ENCODE assay signal across 18 cellular contexts in genomic region chr6:140101367-140101766, GRCh38.
DNase-seq lines count a peak whose midpoint lies in the region; ATAC-seq and TF ChIP-seq lines count a peak whose summit lies in the region.
"Had no signal": no experiment of that assay in that cellular context is flagged by ENCODE, and none has a peak within 500 bp of the region (broad histone marks: within the 10 kb centered on the region; RNA-seq: fewer than 3 reads in every experiment).

No MANE protein-coding gene starts in this region.

- H3K4me3 Mint-ChIP-seq in endothelial cell (ENCODE audit: unreplicated experiment): no peak overlapping the region
- H3K4me3 Mint-ChIP-seq: activated CD4-positive, alpha-beta T cell treated with anti-CD3 and anti-CD28 coated beads for 36 hours; B cell had no signal

- H3K27me3 ChIP-seq in Panc1 (ENCODE audit: control insufficient read depth, insufficient read depth, low read length) (no peaks in the 10 kb centered on the region), left ventricle myocardium inferior (ENCODE audit: low read depth) (no peaks in the 10 kb centered on the region)
- H3K27me3 ChIP-seq: upper lobe of right lung had no signal

- H3K27ac Mint-ChIP-seq in endothelial cell (ENCODE audit: unreplicated experiment): no peak overlapping the region
- H3K27ac Mint-ChIP-seq: activated CD4-positive, alpha-beta T cell treated with anti-CD3 and anti-CD28 coated beads for 36 hours; B cell had no signal

- no peaks in the 10 kb centered on the region for H3K27me3 Mint-ChIP-seq in endothelial cell (ENCODE audit: unreplicated experiment)
- H3K27me3 Mint-ChIP-seq: activated CD4-positive, alpha-beta T cell treated with anti-CD3 and anti-CD28 coated beads for 36 hours; B cell had no signal

- no peak overlapping the region for H3K4me3 ChIP-seq in AG04449 (ENCODE audit: low read depth, low read length)
- no peak overlapping the region for H3K4me3 ChIP-seq in Panc1 (ENCODE audit: low read depth in 2 of 2, low read length in 2 of 2)
- H3K4me3 ChIP-seq in left ventricle myocardium inferior: no peak overlapping the region
- H3K4me3 ChIP-seq: upper lobe of right lung had no signal

- ATAC-seq in GM19351 (IDR thresholded peaks at IDR 0.05; ENCODE audit: unreplicated experiment) (peak; percentile 65), Panc1 (no peak), GM19455 (IDR thresholded peaks at IDR 0.05; ENCODE audit: unreplicated experiment) (no peak), GM18858 (IDR thresholded peaks at IDR 0.05; ENCODE audit: unreplicated experiment) (no peak)
- ATAC-seq: activated CD4-positive, alpha-beta T cell treated with anti-CD3 and anti-CD28 coated beads for 36 hours; upper lobe of right lung had no signal

- peak; percentile 34 for DNase-seq in AG04449 (ENCODE audit: low read depth, low spot score)
- DNase-seq in Panc1 (ENCODE audit: low read depth, low spot score): no peak
- DNase-seq in left ventricle myocardium inferior: no peak
- no peak for DNase-seq in endothelial cell (ENCODE audit: low spot score)
- DNase-seq in NCI-H526 treated with DMSO at 0.1 percent for 48 hours (lab: John Stamatoyannopoulos, UW): no peak
- DNase-seq: activated CD4-positive, alpha-beta T cell treated with anti-CD3 and anti-CD28 coated beads for 36 hours; activated T-cell treated with anti-CD3 and anti-CD28 coated beads, Interleukin-2, amount 50 U/mL, for 48 hours; amniotic stem cell; DMS79; foreskin melanocyte; NCI-H1092; NCI-H446; stimulated activated CD4-positive, alpha-beta T cell treated with anti-CD3 and anti-CD28 coated beads, Interleukin-2, amount 100 ng/mL, for 24 hours; upper lobe of right lung had no signal

- no peak for TF ChIP-seq CTCF in AG04449 (IDR thresholded peaks at IDR 0.05; ENCODE audit: insufficient read depth, low read length, missing control alignments)
- no peak for TF ChIP-seq CTCF in Panc1 (IDR thresholded peaks at IDR 0.05)
- no peak for TF ChIP-seq CTCF in left ventricle myocardium inferior (IDR thresholded peaks at IDR 0.05; ENCODE audit: borderline replicate concordance)
- no peak for TF ChIP-seq CTCF in endothelial cell (IDR thresholded peaks at IDR 0.05; ENCODE audit: unreplicated experiment)

- POLR2A ChIA-PET in AG04449 (lab: Yijun Ruan, JAX) (no interaction called here), Panc1 (lab: Charles Lee) (no interaction called here)

- H3K27ac ChIP-seq in Panc1 (ENCODE audit: low read length): peak overlapping the region; percentile 40; the same call in 1 of the 2 replicates
- H3K27ac ChIP-seq in left ventricle myocardium inferior (replicated peaks): peak overlapping the region; percentile 46
- H3K27ac ChIP-seq: upper lobe of right lung had no signal

- in situ Hi-C loops in Panc1 (cut with HindIII; ENCODE audit: low pct_unique_long_range_greater_than_20kb, low sequenced_read_pairs): no loop called here

- intact Hi-C loops in Panc1 (cut with micrococcal nuclease; ENCODE audit: unreplicated experiment) (no loop called here), left ventricle myocardium inferior (cut with micrococcal nuclease) (no loop called here)

- H3K36me3 ChIP-seq in Panc1 (ENCODE audit: control insufficient read depth, insufficient read depth, low read length) (no peaks in the 10 kb centered on the region), left ventricle myocardium inferior (no peaks in the 10 kb centered on the region)
- H3K36me3 ChIP-seq: upper lobe of right lung had no signal

- CTCF ChIA-PET in AG04449 (lab: Yijun Ruan, JAX): no interaction called here
- CTCF ChIA-PET in Panc1 (lab: Charles Lee): no interaction called here

- H3K9me3 ChIP-seq in Panc1 (ENCODE audit: control insufficient read depth, insufficient read depth, low read depth, low read length) (no peaks in the 10 kb centered on the region), left ventricle myocardium inferior (replicated peaks) (no peaks in the 10 kb centered on the region)
- H3K9me3 ChIP-seq: upper lobe of right lung had no signal

- H3K36me3 Mint-ChIP-seq in endothelial cell (ENCODE audit: low read depth, unreplicated experiment): no peaks in the 10 kb centered on the region

- H3K4me1 ChIP-seq in Panc1 (ENCODE audit: control insufficient read depth, insufficient read depth, low read length) (no peaks in the 10 kb centered on the region), left ventricle myocardium inferior (peaks cover 19% of the 10 kb centered on the region)
- H3K4me1 ChIP-seq: upper lobe of right lung had no signal

- H3K4me1 Mint-ChIP-seq in endothelial cell (ENCODE audit: unreplicated experiment): peaks cover 2% of the 10 kb centered on the region
- H3K4me1 Mint-ChIP-seq: activated CD4-positive, alpha-beta T cell treated with anti-CD3 and anti-CD28 coated beads for 36 hours; B cell had no signal

- H3K9me3 Mint-ChIP-seq in endothelial cell (ENCODE audit: unreplicated experiment): no peaks in the 10 kb centered on the region

- no TSS peak for BruUV-seq in Panc1 (replicated peaks; lab: Mats Ljungman, UMichigan)
